In the genomic region with DNA sequence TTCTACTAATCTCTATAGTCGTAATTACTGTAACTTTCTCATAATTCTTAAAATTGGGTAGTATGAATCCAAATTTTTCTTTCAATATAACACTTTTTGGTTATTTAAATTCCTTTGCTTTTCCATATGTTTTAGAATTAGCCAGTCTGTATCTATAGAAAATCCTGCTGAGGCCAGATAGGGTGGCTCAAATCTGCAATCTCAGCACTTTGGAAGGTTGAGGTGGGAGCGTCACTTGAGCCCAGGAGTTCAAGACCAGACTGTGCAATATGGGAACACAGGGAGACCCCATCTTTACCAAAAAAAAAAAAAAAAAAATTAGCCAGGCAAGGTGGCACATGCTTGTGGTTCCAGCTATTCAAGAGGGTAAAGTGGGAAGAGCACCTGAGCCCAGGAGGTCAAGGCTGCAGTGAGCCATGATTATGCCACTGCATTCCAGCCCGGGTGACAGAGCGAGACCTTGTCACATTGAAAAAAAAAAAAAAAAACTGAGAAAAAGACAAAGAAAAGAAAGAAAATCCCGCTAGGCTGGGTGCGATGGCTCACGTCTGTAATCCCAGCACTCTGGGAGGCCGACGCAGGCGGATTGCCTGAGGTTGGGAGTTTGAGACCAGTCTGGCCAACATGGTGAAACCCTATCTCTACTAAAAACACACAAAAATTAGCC, we compare ENCODE assay signal across 1 cellular context.
TF ChIP-seq lines count a peak whose summit lies in the region.

No MANE protein-coding gene starts in this region.

TF ChIP-seq in HepG2, 621 proteins besides CTCF, POLR2A, EP300 and RAD21 (continued from another document and continues in another):
- TF ChIP-seq, protein P1, sequence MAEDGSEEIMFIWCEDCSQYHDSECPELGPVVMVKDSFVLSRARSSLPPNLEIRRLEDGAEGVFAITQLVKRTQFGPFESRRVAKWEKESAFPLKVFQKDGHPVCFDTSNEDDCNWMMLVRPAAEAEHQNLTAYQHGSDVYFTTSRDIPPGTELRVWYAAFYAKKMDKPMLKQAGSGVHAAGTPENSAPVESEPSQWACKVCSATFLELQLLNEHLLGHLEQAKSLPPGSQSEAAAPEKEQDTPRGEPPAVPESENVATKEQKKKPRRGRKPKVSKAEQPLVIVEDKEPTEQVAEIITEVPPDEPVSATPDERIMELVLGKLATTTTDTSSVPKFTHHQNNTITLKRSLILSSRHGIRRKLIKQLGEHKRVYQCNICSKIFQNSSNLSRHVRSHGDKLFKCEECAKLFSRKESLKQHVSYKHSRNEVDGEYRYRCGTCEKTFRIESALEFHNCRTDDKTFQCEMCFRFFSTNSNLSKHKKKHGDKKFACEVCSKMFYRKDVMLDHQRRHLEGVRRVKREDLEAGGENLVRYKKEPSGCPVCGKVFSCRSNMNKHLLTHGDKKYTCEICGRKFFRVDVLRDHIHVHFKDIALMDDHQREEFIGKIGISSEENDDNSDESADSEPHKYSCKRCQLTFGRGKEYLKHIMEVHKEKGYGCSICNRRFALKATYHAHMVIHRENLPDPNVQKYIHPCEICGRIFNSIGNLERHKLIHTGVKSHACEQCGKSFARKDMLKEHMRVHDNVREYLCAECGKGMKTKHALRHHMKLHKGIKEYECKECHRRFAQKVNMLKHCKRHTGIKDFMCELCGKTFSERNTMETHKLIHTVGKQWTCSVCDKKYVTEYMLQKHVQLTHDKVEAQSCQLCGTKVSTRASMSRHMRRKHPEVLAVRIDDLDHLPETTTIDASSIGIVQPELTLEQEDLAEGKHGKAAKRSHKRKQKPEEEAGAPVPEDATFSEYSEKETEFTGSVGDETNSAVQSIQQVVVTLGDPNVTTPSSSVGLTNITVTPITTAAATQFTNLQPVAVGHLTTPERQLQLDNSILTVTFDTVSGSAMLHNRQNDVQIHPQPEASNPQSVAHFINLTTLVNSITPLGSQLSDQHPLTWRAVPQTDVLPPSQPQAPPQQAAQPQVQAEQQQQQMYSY (CRISPR knock-in tag; IDR thresholded peaks at IDR 0.05), result no peak
- TF ChIP-seq RXRA (CRISPR knock-in tag; IDR thresholded peaks at IDR 0.05) (peak; percentile 50; the same call in 1 of the 2 replicates), FOSL2 (CRISPR knock-in tag; IDR thresholded peaks at IDR 0.05) (0 out of 2 replicates have a peak, but pooled peaks have one; percentile 20), HNF4A (CRISPR knock-in tag; IDR thresholded peaks at IDR 0.05) (peak; percentile 45), ARID2 (CRISPR knock-in tag; IDR thresholded peaks at IDR 0.05; ENCODE audit: borderline replicate concordance) (no peak), ZFP62 (CRISPR knock-in tag; IDR thresholded peaks at IDR 0.05) (no peak), ZNF780A (CRISPR knock-in tag; IDR thresholded peaks at IDR 0.05) (no peak), LCORL (IDR thresholded peaks at IDR 0.05) (0 out of 2 replicates have a peak, but pooled peaks have one; percentile 39), LCORL (CRISPR knock-in tag; IDR thresholded peaks at IDR 0.05) (no peak), ZNF569 (CRISPR knock-in tag; IDR thresholded peaks at IDR 0.05; ENCODE audit: borderline replicate concordance) (no peak), ZNF296 (CRISPR knock-in tag; conservative IDR thresholded peaks at IDR 0.05) (no peak), ZNF564 (CRISPR knock-in tag; IDR thresholded peaks at IDR 0.05) (no peak), MYC (CRISPR knock-in tag; IDR thresholded peaks at IDR 0.05; ENCODE audit: borderline replicate concordance) (peak; percentile 12; the same call in 1 of the 2 replicates), HOXA3 (CRISPR knock-in tag; IDR thresholded peaks at IDR 0.05) (peak; percentile 53; the same call in 1 of the 2 replicates), BCL6 (CRISPR knock-in tag; IDR thresholded peaks at IDR 0.05) (no peak), MAF1 (CRISPR knock-in tag; IDR thresholded peaks at IDR 0.05; ENCODE audit: borderline replicate concordance) (no peak), DR1 (CRISPR knock-in tag; IDR thresholded peaks at IDR 0.05) (no peak), MAFF (IDR thresholded peaks at IDR 0.05; ENCODE audit: low read depth, low read length) (peak; percentile 98), GFI1 (CRISPR knock-in tag; IDR thresholded peaks at IDR 0.05; ENCODE audit: borderline replicate concordance) (0 out of 2 replicates have a peak, but pooled peaks have one; percentile 26), SIN3B (IDR thresholded peaks at IDR 0.05; ENCODE audit: low read length) (no peak), ZNF225 (CRISPR knock-in tag; IDR thresholded peaks at IDR 0.05) (no peak), KLF11 (CRISPR knock-in tag; IDR thresholded peaks at IDR 0.05) (no peak), ESRRA (CRISPR knock-in tag; IDR thresholded peaks at IDR 0.05; ENCODE audit: low read depth) (0 out of 2 replicates have a peak, but pooled peaks have one; percentile 40), HDAC1 (CRISPR knock-in tag; IDR thresholded peaks at IDR 0.05) (peak; percentile 37; the same call in 1 of the 2 replicates), SMARCE1 (IDR thresholded peaks at IDR 0.05; ENCODE audit: borderline replicate concordance) (no peak), NR2F6 (IDR thresholded peaks at IDR 0.05) (peak; percentile 84), NR2F6 (CRISPR knock-in tag; IDR thresholded peaks at IDR 0.05) (peak; percentile 84), TEAD3 (CRISPR knock-in tag; optimal IDR thresholded peaks at IDR 0.05; ENCODE audit: borderline replicate concordance) (peak; percentile 92), MIXL1 (CRISPR knock-in tag; IDR thresholded peaks at IDR 0.05) (no peak)
- TF ChIP-seq, protein P2, sequence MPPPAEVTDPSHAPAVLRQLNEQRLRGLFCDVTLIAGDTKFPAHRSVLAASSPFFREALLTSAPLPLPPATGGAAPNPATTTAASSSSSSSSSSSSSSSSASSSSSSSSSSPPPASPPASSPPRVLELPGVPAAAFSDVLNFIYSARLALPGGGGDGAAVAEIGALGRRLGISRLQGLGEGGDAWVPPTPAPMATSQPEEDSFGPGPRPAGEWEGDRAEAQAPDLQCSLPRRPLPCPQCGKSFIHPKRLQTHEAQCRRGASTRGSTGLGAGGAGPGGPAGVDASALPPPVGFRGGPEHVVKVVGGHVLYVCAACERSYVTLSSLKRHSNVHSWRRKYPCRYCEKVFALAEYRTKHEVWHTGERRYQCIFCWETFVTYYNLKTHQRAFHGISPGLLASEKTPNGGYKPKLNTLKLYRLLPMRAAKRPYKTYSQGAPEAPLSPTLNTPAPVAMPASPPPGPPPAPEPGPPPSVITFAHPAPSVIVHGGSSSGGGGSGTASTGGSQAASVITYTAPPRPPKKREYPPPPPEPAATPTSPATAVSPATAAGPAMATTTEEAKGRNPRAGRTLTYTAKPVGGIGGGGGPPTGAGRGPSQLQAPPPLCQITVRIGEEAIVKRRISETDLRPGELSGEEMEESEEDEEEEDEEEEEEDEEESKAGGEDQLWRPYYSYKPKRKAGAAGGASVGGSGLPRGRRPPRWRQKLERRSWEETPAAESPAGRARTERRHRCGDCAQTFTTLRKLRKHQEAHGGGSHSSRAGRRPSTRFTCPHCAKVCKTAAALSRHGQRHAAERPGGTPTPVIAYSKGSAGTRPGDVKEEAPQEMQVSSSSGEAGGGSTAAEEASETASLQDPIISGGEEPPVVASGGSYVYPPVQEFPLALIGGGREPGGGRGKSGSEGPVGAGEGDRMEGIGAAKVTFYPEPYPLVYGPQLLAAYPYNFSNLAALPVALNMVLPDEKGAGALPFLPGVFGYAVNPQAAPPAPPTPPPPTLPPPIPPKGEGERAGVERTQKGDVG (CRISPR knock-in tag; IDR thresholded peaks at IDR 0.05; ENCODE audit: borderline replicate concordance), result peak; percentile 87; the same call in 1 of the 2 replicates
- TF ChIP-seq, protein P3, sequence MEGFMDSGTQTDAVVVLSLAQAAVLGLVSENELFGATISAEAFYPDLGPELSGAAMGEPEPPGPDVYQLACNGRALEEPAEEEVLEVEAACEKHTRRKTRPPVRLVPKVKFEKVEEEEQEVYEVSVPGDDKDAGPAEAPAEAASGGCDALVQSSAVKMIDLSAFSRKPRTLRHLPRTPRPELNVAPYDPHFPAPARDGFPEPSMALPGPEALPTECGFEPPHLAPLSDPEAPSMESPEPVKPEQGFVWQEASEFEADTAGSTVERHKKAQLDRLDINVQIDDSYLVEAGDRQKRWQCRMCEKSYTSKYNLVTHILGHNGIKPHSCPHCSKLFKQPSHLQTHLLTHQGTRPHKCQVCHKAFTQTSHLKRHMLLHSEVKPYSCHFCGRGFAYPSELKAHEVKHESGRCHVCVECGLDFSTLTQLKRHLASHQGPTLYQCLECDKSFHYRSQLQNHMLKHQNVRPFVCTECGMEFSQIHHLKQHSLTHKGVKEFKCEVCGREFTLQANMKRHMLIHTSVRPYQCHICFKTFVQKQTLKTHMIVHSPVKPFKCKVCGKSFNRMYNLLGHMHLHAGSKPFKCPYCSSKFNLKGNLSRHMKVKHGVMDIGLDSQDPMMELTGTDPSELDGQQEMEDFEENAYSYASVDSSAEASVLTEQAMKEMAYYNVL (CRISPR knock-in tag; IDR thresholded peaks at IDR 0.05; ENCODE audit: borderline replicate concordance), result peak; percentile 75; the same call in 1 of the 2 replicates
- TF ChIP-seq, protein P4, sequence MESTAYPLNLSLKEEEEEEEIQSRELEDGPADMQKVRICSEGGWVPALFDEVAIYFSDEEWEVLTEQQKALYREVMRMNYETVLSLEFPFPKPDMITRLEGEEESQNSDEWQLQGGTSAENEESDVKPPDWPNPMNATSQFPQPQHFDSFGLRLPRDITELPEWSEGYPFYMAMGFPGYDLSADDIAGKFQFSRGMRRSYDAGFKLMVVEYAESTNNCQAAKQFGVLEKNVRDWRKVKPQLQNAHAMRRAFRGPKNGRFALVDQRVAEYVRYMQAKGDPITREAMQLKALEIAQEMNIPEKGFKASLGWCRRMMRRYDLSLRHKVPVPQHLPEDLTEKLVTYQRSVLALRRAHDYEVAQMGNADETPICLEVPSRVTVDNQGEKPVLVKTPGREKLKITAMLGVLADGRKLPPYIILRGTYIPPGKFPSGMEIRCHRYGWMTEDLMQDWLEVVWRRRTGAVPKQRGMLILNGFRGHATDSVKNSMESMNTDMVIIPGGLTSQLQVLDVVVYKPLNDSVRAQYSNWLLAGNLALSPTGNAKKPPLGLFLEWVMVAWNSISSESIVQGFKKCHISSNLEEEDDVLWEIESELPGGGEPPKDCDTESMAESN (CRISPR knock-in tag; conservative IDR thresholded peaks at IDR 0.05), result no peak
- TF ChIP-seq, protein P5, sequence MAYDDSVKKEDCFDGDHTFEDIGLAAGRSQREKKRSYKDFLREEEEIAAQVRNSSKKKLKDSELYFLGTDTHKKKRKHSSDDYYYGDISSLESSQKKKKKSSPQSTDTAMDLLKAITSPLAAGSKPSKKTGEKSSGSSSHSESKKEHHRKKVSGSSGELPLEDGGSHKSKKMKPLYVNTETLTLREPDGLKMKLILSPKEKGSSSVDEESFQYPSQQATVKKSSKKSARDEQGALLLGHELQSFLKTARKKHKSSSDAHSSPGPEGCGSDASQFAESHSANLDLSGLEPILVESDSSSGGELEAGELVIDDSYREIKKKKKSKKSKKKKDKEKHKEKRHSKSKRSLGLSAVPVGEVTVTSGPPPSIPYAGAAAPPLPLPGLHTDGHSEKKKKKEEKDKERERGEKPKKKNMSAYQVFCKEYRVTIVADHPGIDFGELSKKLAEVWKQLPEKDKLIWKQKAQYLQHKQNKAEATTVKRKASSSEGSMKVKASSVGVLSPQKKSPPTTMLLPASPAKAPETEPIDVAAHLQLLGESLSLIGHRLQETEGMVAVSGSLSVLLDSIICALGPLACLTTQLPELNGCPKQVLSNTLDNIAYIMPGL (CRISPR knock-in tag; IDR thresholded peaks at IDR 0.05; ENCODE audit: borderline replicate concordance in 1 of 2, low read depth in 1 of 2), result 0 out of 4 replicates have a peak, but pooled peaks of 1 of the 2 experiments have one; percentile 18
- TF ChIP-seq, protein P6, sequence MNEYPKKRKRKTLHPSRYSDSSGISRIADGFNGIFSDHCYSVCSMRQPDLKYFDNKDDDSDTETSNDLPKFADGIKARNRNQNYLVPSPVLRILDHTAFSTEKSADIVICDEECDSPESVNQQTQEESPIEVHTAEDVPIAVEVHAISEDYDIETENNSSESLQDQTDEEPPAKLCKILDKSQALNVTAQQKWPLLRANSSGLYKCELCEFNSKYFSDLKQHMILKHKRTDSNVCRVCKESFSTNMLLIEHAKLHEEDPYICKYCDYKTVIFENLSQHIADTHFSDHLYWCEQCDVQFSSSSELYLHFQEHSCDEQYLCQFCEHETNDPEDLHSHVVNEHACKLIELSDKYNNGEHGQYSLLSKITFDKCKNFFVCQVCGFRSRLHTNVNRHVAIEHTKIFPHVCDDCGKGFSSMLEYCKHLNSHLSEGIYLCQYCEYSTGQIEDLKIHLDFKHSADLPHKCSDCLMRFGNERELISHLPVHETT (CRISPR knock-in tag; conservative IDR thresholded peaks at IDR 0.05), result no peak
- TF ChIP-seq, protein P7, sequence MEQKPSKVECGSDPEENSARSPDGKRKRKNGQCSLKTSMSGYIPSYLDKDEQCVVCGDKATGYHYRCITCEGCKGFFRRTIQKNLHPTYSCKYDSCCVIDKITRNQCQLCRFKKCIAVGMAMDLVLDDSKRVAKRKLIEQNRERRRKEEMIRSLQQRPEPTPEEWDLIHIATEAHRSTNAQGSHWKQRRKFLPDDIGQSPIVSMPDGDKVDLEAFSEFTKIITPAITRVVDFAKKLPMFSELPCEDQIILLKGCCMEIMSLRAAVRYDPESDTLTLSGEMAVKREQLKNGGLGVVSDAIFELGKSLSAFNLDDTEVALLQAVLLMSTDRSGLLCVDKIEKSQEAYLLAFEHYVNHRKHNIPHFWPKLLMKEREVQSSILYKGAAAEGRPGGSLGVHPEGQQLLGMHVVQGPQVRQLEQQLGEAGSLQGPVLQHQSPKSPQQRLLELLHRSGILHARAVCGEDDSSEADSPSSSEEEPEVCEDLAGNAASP (CRISPR knock-in tag; IDR thresholded peaks at IDR 0.05; ENCODE audit: borderline replicate concordance), result 0 out of 2 replicates have a peak, but pooled peaks have one; percentile 34
- TF ChIP-seq, protein P8, sequence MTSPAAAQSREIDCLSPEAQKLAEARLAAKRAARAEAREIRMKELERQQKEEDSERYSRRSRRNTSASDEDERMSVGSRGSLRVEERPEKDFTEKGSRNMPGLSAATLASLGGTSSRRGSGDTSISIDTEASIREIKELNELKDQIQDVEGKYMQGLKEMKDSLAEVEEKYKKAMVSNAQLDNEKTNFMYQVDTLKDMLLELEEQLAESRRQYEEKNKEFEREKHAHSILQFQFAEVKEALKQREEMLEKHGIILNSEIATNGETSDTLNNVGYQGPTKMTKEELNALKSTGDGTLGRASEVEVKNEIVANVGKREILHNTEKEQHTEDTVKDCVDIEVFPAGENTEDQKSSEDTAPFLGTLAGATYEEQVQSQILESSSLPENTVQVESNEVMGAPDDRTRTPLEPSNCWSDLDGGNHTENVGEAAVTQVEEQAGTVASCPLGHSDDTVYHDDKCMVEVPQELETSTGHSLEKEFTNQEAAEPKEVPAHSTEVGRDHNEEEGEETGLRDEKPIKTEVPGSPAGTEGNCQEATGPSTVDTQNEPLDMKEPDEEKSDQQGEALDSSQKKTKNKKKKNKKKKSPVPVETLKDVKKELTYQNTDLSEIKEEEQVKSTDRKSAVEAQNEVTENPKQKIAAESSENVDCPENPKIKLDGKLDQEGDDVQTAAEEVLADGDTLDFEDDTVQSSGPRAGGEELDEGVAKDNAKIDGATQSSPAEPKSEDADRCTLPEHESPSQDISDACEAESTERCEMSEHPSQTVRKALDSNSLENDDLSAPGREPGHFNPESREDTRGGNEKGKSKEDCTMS (CRISPR knock-in tag; conservative IDR thresholded peaks at IDR 0.05), result no peak
- TF ChIP-seq, protein P9, sequence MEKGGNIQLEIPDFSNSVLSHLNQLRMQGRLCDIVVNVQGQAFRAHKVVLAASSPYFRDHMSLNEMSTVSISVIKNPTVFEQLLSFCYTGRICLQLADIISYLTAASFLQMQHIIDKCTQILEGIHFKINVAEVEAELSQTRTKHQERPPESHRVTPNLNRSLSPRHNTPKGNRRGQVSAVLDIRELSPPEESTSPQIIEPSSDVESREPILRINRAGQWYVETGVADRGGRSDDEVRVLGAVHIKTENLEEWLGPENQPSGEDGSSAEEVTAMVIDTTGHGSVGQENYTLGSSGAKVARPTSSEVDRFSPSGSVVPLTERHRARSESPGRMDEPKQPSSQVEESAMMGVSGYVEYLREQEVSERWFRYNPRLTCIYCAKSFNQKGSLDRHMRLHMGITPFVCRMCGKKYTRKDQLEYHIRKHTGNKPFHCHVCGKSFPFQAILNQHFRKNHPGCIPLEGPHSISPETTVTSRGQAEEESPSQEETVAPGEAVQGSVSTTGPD (CRISPR knock-in tag; IDR thresholded peaks at IDR 0.05), result peak; percentile 60; the same call in 1 of the 2 replicates
